Comparison of ENCODE assay signal across 1 cellular context in genomic region chr18:46096651-46097300, GRCh38.
TF ChIP-seq lines count a peak whose summit lies in the region.

No MANE protein-coding gene starts in this region.

TF ChIP-seq in GM23338, 12 proteins besides CTCF, POLR2A, EP300 and RAD21:
- TF ChIP-seq JUNB (IDR thresholded peaks at IDR 0.05; ENCODE audit: unreplicated experiment) (no peak), REST (IDR thresholded peaks at IDR 0.05; ENCODE audit: unreplicated experiment) (no peak), ZNF462 (CRISPR knock-in tag; IDR thresholded peaks at IDR 0.05) (no peak), ETS1 (IDR thresholded peaks at IDR 0.05) (no peak), ZNF331 (CRISPR knock-in tag; IDR thresholded peaks at IDR 0.05; ENCODE audit: low read depth) (no peak), CREB1 (CRISPR knock-in tag; IDR thresholded peaks at IDR 0.05; ENCODE audit: low read depth) (no peak), EZH2phosphoT487 (IDR thresholded peaks at IDR 0.05; ENCODE audit: unreplicated experiment) (no peak), STAT1 (IDR thresholded peaks at IDR 0.05; ENCODE audit: unreplicated experiment) (no peak), POLR2AphosphoS5 (IDR thresholded peaks at IDR 0.05; ENCODE audit: low read depth) (no peak), EZH2 (IDR thresholded peaks at IDR 0.05; ENCODE audit: low read depth, unreplicated experiment) (no peak), ZNF114 (CRISPR knock-in tag; IDR thresholded peaks at IDR 0.05) (no peak), NANOG (IDR thresholded peaks at IDR 0.05; ENCODE audit: borderline replicate concordance) (no peak)
